22 cellular contexts compared by ENCODE assay signal in genomic region chr1:197738927-197739326, GRCh38. TPM values are rescaled to one million over a fixed set of nuclear protein-coding genes. Genes with fewer than 3 reads are reported as not detected.
DNase-seq lines count a peak whose midpoint lies in the region; ATAC-seq lines count a peak whose summit lies in the region.
"Had no signal": no experiment of that assay in that cellular context is flagged by ENCODE, and none has a peak within 500 bp of the region (broad histone marks: within the 10 kb centered on the region; RNA-seq: fewer than 3 reads in every experiment).

No MANE protein-coding gene starts in this region.

- peaks cover 45% of the 10 kb centered on the region for H3K4me1 Mint-ChIP-seq in activated naive CD4-positive, alpha-beta T cell treated with anti-CD3 and anti-CD28 coated beads for 36 hours (ENCODE audit: low read depth)
- peaks cover 2% of the 10 kb centered on the region for H3K4me1 Mint-ChIP-seq in activated naive CD4-positive, alpha-beta T cell treated with anti-CD3 and anti-CD28 coated beads, Interleukin-2, amount 10 ng/mL, durations not matched to agents 7 days and 5 days
- peaks cover 35 to 59% of the 10 kb centered on the region in 2 donors for H3K4me1 Mint-ChIP-seq in natural killer cell treated with Interleukin-12 subunit alpha and Interleukin-12 subunit beta and Interleukin-15 and Interleukin-18, amount 100 ng/mL, for 72 hours (ENCODE audit: low read depth in 2 of 2)

- no peak overlapping the region for H3K4me3 Mint-ChIP-seq in activated naive CD4-positive, alpha-beta T cell treated with anti-CD3 and anti-CD28 coated beads for 36 hours
- H3K4me3 Mint-ChIP-seq in activated naive CD4-positive, alpha-beta T cell treated with anti-CD3 and anti-CD28 coated beads, Interleukin-2, amount 10 ng/mL, durations not matched to agents 7 days and 5 days, result no peak overlapping the region
- H3K4me3 Mint-ChIP-seq in natural killer cell treated with Interleukin-12 subunit alpha and Interleukin-12 subunit beta and Interleukin-15 and Interleukin-18, amount 100 ng/mL, for 72 hours, result peak overlapping the region; percentile 55

- intact Hi-C loops in activated naive CD4-positive, alpha-beta T cell treated with anti-CD3 and anti-CD28 coated beads for 36 hours (cut with micrococcal nuclease), result no loop called here

- CTCF ChIA-PET in activated naive CD4-positive, alpha-beta T cell treated with anti-CD3 and anti-CD28 coated beads for 36 hours (lab: Charles Lee), result interaction anchor here (0.6 kb wide), 1 partner anchor 124 kb away, joined by 3 read pairs; no protein-coding TSS in a partner anchor
- CTCF ChIA-PET in activated naive CD4-positive, alpha-beta T cell treated with anti-CD3 and anti-CD28 coated beads, Interleukin-2, amount 10 ng/mL, durations not matched to agents 7 days and 5 days (lab: Charles Lee), result no interaction called here

- peak; percentile 16 for DNase-seq in activated naive CD4-positive, alpha-beta T cell treated with anti-CD3 and anti-CD28 coated beads for 36 hours
- no peak for DNase-seq in activated naive CD4-positive, alpha-beta T cell treated with anti-CD3 and anti-CD28 coated beads, Interleukin-2, amount 10 ng/mL, durations not matched to agents 7 days and 5 days
- DNase-seq in cerebellar cortex (ENCODE audit: low spot score) (peak; percentile 11), middle frontal gyrus (ENCODE audit: extremely low spot score, low spot score) (no peak)
- DNase-seq in natural killer cell treated with Interleukin-12 subunit alpha and Interleukin-12 subunit beta and Interleukin-15 and Interleukin-18, amount 100 ng/mL, for 72 hours (ENCODE audit: low spot score), result peak; percentile 75
- DNase-seq: AML-193; C1 segment of cervical spinal cord; Calu3; CD8-positive, alpha-beta memory T cell; EL; GF-D8; GM23248; KG1; NCI-H1092 treated with DMSO at 0.1 percent for 48 hours; NCI-H2029 treated with DMSO at 0.1 percent for 48 hours; NCI-H2171; NCI-H524; NCI-H774; Peyer's patch had no signal

- no peak overlapping the region for H3K27ac Mint-ChIP-seq in activated naive CD4-positive, alpha-beta T cell treated with anti-CD3 and anti-CD28 coated beads for 36 hours
- H3K27ac Mint-ChIP-seq in activated naive CD4-positive, alpha-beta T cell treated with anti-CD3 and anti-CD28 coated beads, Interleukin-2, amount 10 ng/mL, durations not matched to agents 7 days and 5 days, result no peak overlapping the region
- peak overlapping the region; percentile 4 to 60 for H3K27ac Mint-ChIP-seq in natural killer cell treated with Interleukin-12 subunit alpha and Interleukin-12 subunit beta and Interleukin-15 and Interleukin-18, amount 100 ng/mL, for 72 hours

- no peaks in the 10 kb centered on the region for H3K27me3 Mint-ChIP-seq in activated naive CD4-positive, alpha-beta T cell treated with anti-CD3 and anti-CD28 coated beads for 36 hours (ENCODE audit: low read depth)
- no peaks in the 10 kb centered on the region for H3K27me3 Mint-ChIP-seq in activated naive CD4-positive, alpha-beta T cell treated with anti-CD3 and anti-CD28 coated beads, Interleukin-2, amount 10 ng/mL, durations not matched to agents 7 days and 5 days
- H3K27me3 Mint-ChIP-seq in natural killer cell treated with Interleukin-12 subunit alpha and Interleukin-12 subunit beta and Interleukin-15 and Interleukin-18, amount 100 ng/mL, for 72 hours, result no peaks in the 10 kb centered on the region
- H3K27me3 Mint-ChIP-seq: CD8-positive, alpha-beta memory T cell had no signal

- H3K36me3 Mint-ChIP-seq in activated naive CD4-positive, alpha-beta T cell treated with anti-CD3 and anti-CD28 coated beads for 36 hours (ENCODE audit: low read depth), result peaks cover 2% of the 10 kb centered on the region
- H3K36me3 Mint-ChIP-seq in activated naive CD4-positive, alpha-beta T cell treated with anti-CD3 and anti-CD28 coated beads, Interleukin-2, amount 10 ng/mL, durations not matched to agents 7 days and 5 days, result peaks cover 13% of the 10 kb centered on the region
- H3K36me3 Mint-ChIP-seq in natural killer cell treated with Interleukin-12 subunit alpha and Interleukin-12 subunit beta and Interleukin-15 and Interleukin-18, amount 100 ng/mL, for 72 hours, result peaks cover 2% of the 10 kb centered on the region

- no peaks in the 10 kb centered on the region for H3K9me3 Mint-ChIP-seq in activated naive CD4-positive, alpha-beta T cell treated with anti-CD3 and anti-CD28 coated beads for 36 hours
- no peaks in the 10 kb centered on the region for H3K9me3 Mint-ChIP-seq in activated naive CD4-positive, alpha-beta T cell treated with anti-CD3 and anti-CD28 coated beads, Interleukin-2, amount 10 ng/mL, durations not matched to agents 7 days and 5 days
- no peaks in the 10 kb centered on the region for H3K9me3 Mint-ChIP-seq in natural killer cell treated with Interleukin-12 subunit alpha and Interleukin-12 subunit beta and Interleukin-15 and Interleukin-18, amount 100 ng/mL, for 72 hours
- H3K9me3 Mint-ChIP-seq: CD8-positive, alpha-beta memory T cell had no signal

- ATAC-seq in natural killer cell treated with Interleukin-12 subunit alpha and Interleukin-12 subunit beta and Interleukin-15 and Interleukin-18, amount 100 ng/mL, for 72 hours, result peak; percentile 92 to 96
- ATAC-seq in HG03135 (IDR thresholded peaks at IDR 0.05; ENCODE audit: unreplicated experiment) (no peak), HG02610 (IDR thresholded peaks at IDR 0.05; ENCODE audit: unreplicated experiment) (no peak)
- ATAC-seq: SK-N-SH treated with all-trans-retinoic acid at 6 μM for 48 hours had no signal

RNA-seq across cellular contexts. Expression of gene DENND1B, which starts 36.4 kb away (rescaled TPM):
- total RNA-seq in activated naive CD4-positive, alpha-beta T cell treated with anti-CD3 and anti-CD28 coated beads for 36 hours, result 1 to 10 TPM; 8.9 to 9.7 TPM
- total RNA-seq in natural killer cell treated with Interleukin-12 subunit alpha and Interleukin-12 subunit beta and Interleukin-15 and Interleukin-18, amount 100 ng/mL, for 72 hours, result 10 to 100 TPM; 26.1 to 27.7 TPM

Comparison
In these comparisons a context has a peak if more than half of its experiments do, and no peak if none do; other contexts are left out.
1. DNase-seq: peak in activated naive CD4-positive, alpha-beta T cell treated with anti-CD3 and anti-CD28 coated beads for 36 hours (single experiment), cerebellar cortex (single experiment) and natural killer cell treated with Interleukin-12 subunit alpha and Interleukin-12 subunit beta and Interleukin-15 and Interleukin-18, amount 100 ng/mL, for 72 hours (single experiment); none in activated naive CD4-positive, alpha-beta T cell treated with anti-CD3 and anti-CD28 coated beads, Interleukin-2, amount 10 ng/mL, durations not matched to agents 7 days and 5 days (single experiment) and middle frontal gyrus (single experiment).
2. H3K27ac Mint-ChIP-seq: peak in natural killer cell treated with Interleukin-12 subunit alpha and Interleukin-12 subunit beta and Interleukin-15 and Interleukin-18, amount 100 ng/mL, for 72 hours (2 of 2); none in activated naive CD4-positive, alpha-beta T cell treated with anti-CD3 and anti-CD28 coated beads for 36 hours (single experiment) and activated naive CD4-positive, alpha-beta T cell treated with anti-CD3 and anti-CD28 coated beads, Interleukin-2, amount 10 ng/mL, durations not matched to agents 7 days and 5 days (single experiment).
3. ATAC-seq: peak in natural killer cell treated with Interleukin-12 subunit alpha and Interleukin-12 subunit beta and Interleukin-15 and Interleukin-18, amount 100 ng/mL, for 72 hours (2 of 2); none in HG03135 (single experiment) and HG02610 (single experiment).